In the genomic region with DNA sequence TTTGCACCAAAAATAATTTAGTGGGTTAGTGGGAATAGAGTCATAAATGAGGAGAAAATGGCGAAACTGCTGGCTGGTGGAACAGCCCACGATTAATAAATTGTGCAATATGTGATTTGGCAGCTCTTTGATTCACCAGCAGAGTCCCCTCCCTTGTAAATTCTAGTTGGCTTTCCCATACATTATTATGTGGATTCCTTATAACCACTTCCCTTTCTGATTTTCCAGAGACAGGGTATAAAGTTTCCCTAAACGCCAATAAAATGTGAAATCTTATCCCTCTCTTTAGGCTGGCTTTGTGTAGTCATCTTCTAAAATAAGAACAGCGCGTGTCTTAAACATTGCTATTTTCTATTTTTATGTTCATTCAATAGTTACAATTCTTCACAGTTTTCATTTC, we compare ENCODE assay signal across 21 cellular contexts.
A peak's percentile ranks its signal among the peaks of the same experiment; 100 is the strongest.
DNase-seq lines count a peak whose midpoint lies in the region; ATAC-seq and TF ChIP-seq lines count a peak whose summit lies in the region.
"Had no signal": no experiment of that assay in that cellular context is flagged by ENCODE, and none has a peak within 500 bp of the region (broad histone marks: within the 10 kb centered on the region; RNA-seq: fewer than 3 reads in every experiment).

No MANE protein-coding gene starts in this region.

- H3K36me3 ChIP-seq in IMR-90 (ENCODE audit: control insufficient read depth, insufficient read depth, low read length), result no peaks in the 10 kb centered on the region
- no peaks in the 10 kb centered on the region for H3K36me3 ChIP-seq in heart left ventricle
- H3K36me3 ChIP-seq: ascending aorta, pancreas had no signal

- ATAC-seq in IMR-90 (ENCODE audit: low read depth) (no peak), heart left ventricle (no peak), HG03135 (IDR thresholded peaks at IDR 0.05; ENCODE audit: unreplicated experiment) (no peak)
- no peak for ATAC-seq in naive thymus-derived CD8-positive, alpha-beta T cell
- ATAC-seq: activated CD4-positive, alpha-beta T cell treated with anti-CD3 and anti-CD28 coated beads for 36 hours; pancreas; SK-N-SH treated with all-trans-retinoic acid at 6 μM for 48 hours had no signal

- no peaks in the 10 kb centered on the region for H3K27me3 ChIP-seq in IMR-90 (ENCODE audit: control insufficient read depth, insufficient read depth, low read length)
- no peaks in the 10 kb centered on the region for H3K27me3 ChIP-seq in heart left ventricle
- H3K27me3 ChIP-seq: ascending aorta, pancreas, testis had no signal

- no peak overlapping the region for H3K14ac ChIP-seq in IMR-90 (replicated peaks; ENCODE audit: low read depth, low read length)

- no peak for TF ChIP-seq POLR2A in IMR-90 (IDR thresholded peaks at IDR 0.05; ENCODE audit: low read depth, low read length)
- no peak for TF ChIP-seq POLR2A in heart left ventricle (IDR thresholded peaks at IDR 0.05)

- H3K9me3 Mint-ChIP-seq in chondrocyte (ENCODE audit: low read depth), result peaks cover 14% of the 10 kb centered on the region
- H3K9me3 Mint-ChIP-seq in nephron progenitor cell, result no peaks in the 10 kb centered on the region
- H3K9me3 Mint-ChIP-seq in naive thymus-derived CD8-positive, alpha-beta T cell, result peaks cover 0 to 11% (median 0%) of the 10 kb centered on the region in 9 donors

- H3K4me1 ChIP-seq in IMR-90 (ENCODE audit: control insufficient read depth, insufficient read depth, low read length) (no peaks in the 10 kb centered on the region), heart left ventricle (no peaks in the 10 kb centered on the region)
- H3K4me1 ChIP-seq: pancreas, testis had no signal

- no peak overlapping the region for H3K4me3 ChIP-seq in IMR-90 (ENCODE audit: insufficient read depth, low read depth, low read length)
- no peak overlapping the region for H3K4me3 ChIP-seq in heart left ventricle
- H3K4me3 ChIP-seq: pancreas, PC-9, skin epidermis, testis had no signal

- WGBS in IMR-90 (ENCODE audit: extremely low coverage in 2 of 2, insufficient read length in 1 of 2), 2 experiments, result no CpG with 5 or more reads among the region's 5 CpGs
- WGBS in heart left ventricle, 4 donors, result 69 to 84% (median 79%) methylated on average over 5 of the region's 5 CpGs

- H3K18ac ChIP-seq in IMR-90 (ENCODE audit: low read depth, low read length), result no peak overlapping the region

- H3K27ac ChIP-seq in IMR-90 (ENCODE audit: insufficient read depth, low read length) (no peak overlapping the region), heart left ventricle (no peak overlapping the region)
- H3K27ac ChIP-seq: pancreas, PC-9, skin epidermis, testis had no signal

- H4K8ac ChIP-seq in IMR-90 (ENCODE audit: low read depth in 2 of 2, low read length in 2 of 2), result no peak overlapping the region

- no peak overlapping the region for H2BK5ac ChIP-seq in IMR-90 (ENCODE audit: low read depth, low read length, poor library complexity, severe bottlenecking)

- H2BK20ac ChIP-seq in IMR-90 (ENCODE audit: low read depth, low read length), result no peak overlapping the region

- H3K27me3 Mint-ChIP-seq in chondrocyte (ENCODE audit: low read depth) (no peaks in the 10 kb centered on the region), nephron progenitor cell (ENCODE audit: low read depth, poor library complexity) (peaks cover 4% of the 10 kb centered on the region)
- no peaks in the 10 kb centered on the region for H3K27me3 Mint-ChIP-seq in naive thymus-derived CD8-positive, alpha-beta T cell
- H3K27me3 Mint-ChIP-seq: activated CD4-positive, alpha-beta T cell treated with anti-CD3 and anti-CD28 coated beads for 36 hours; B cell had no signal

- no peak overlapping the region for H2BK15ac ChIP-seq in IMR-90 (ENCODE audit: low read depth, low read length)

- H4K91ac ChIP-seq in IMR-90 (ENCODE audit: insufficient read depth, low read depth, low read length), result no peak overlapping the region

- no peak overlapping the region for H2AK9ac ChIP-seq in IMR-90 (replicated peaks; ENCODE audit: low read depth, low read length, poor library complexity)

- H3K4me2 ChIP-seq in IMR-90 (ENCODE audit: low read depth, low read length), result no peak overlapping the region
- H3K4me2 ChIP-seq: PC-9 had no signal

- dilution Hi-C loops in IMR-90 (cut with HindIII; ENCODE audit: low sequenced_read_pairs, unreplicated experiment), result no loop called here

- H2AFZ ChIP-seq in IMR-90 (replicated peaks; ENCODE audit: low read length, poor library complexity), result no peak overlapping the region
- H2AFZ ChIP-seq: PC-9 had no signal

- H3K9me1 ChIP-seq in IMR-90 (ENCODE audit: insufficient read depth, low read length), result no peaks in the 10 kb centered on the region

- DNase-seq in EL (peak; percentile 9), IMR-90 (peak; percentile 18), chondrocyte (ENCODE audit: low spot score) (no peak), nephron progenitor cell (no peak), heart left ventricle (no peak), NCI-H146 treated with DMSO at 0.1 percent for 48 hours (lab: John Stamatoyannopoulos, UW; ENCODE audit: unreplicated experiment) (no peak)
- no peak for DNase-seq in naive thymus-derived CD8-positive, alpha-beta T cell
- DNase-seq: activated CD4-positive, alpha-beta T cell treated with anti-CD3 and anti-CD28 coated beads for 36 hours; activated CD8-positive, alpha-beta memory T cell treated with anti-CD3 and anti-CD28 coated beads, Interleukin-2, amount 50 U/mL, for 4 hours; activated gamma-delta T cell treated with Interleukin-2 at 50 U/mL for 16 hours; H7; NCI-H2081 treated with DMSO at 0.1 percent for 48 hours; pancreas; PC-9; stimulated activated CD4-positive, alpha-beta T cell treated with anti-CD3 and anti-CD28 coated beads, Interleukin-4, amount 100 ng/mL, for 4 hours; testis had no signal

- no peak overlapping the region for H4K5ac ChIP-seq in IMR-90 (ENCODE audit: low read depth, low read length)

- H3K4me1 Mint-ChIP-seq in chondrocyte (ENCODE audit: low read depth) (peaks cover 31% of the 10 kb centered on the region), nephron progenitor cell (peaks cover 34% of the 10 kb centered on the region)
- peaks cover 0 to 2% (median 0%) of the 10 kb centered on the region in 4 donors for H3K4me1 Mint-ChIP-seq in naive thymus-derived CD8-positive, alpha-beta T cell
- H3K4me1 Mint-ChIP-seq: activated CD4-positive, alpha-beta T cell treated with anti-CD3 and anti-CD28 coated beads for 36 hours; B cell had no signal

- in situ Hi-C loops in IMR-90 (cut with MboI; ENCODE audit: low sequenced_read_pairs), result no loop called here

- H3K27ac Mint-ChIP-seq in chondrocyte (ENCODE audit: unreplicated experiment) (peak overlapping the region; percentile 68), nephron progenitor cell (peak overlapping the region; percentile 33)
- no peak overlapping the region for H3K27ac Mint-ChIP-seq in naive thymus-derived CD8-positive, alpha-beta T cell
- H3K27ac Mint-ChIP-seq: activated CD4-positive, alpha-beta T cell treated with anti-CD3 and anti-CD28 coated beads for 36 hours; B cell had no signal

- no peak overlapping the region for H3K56ac ChIP-seq in IMR-90 (ENCODE audit: extremely low read depth, insufficient read depth, low read length)

- H4K20me1 ChIP-seq in IMR-90 (ENCODE audit: insufficient read depth, low read length), result no peaks in the 10 kb centered on the region

- no TSS peak for BruUV-seq in IMR-90 (replicated peaks; lab: Mats Ljungman, UMichigan)

- no peak for TF ChIP-seq RAD21 in IMR-90 (IDR thresholded peaks at IDR 0.05; ENCODE audit: low read length)

- no peak overlapping the region for H2BK120ac ChIP-seq in IMR-90 (ENCODE audit: low read depth, low read length)

- H3K9ac ChIP-seq in IMR-90 (ENCODE audit: low read depth, low read length), result no peak overlapping the region

- H3K79me1 ChIP-seq in IMR-90 (ENCODE audit: low read depth in 1 of 2, low read length in 2 of 2), result no peaks in the 10 kb centered on the region

- H3K4ac ChIP-seq in IMR-90 (ENCODE audit: low read depth, low read length), result no peak overlapping the region

- H2AK5ac ChIP-seq in IMR-90 (ENCODE audit: low read depth, low read length), result no peak overlapping the region

- no peak for TF ChIP-seq CTCF in IMR-90 (conservative IDR thresholded peaks at IDR 0.05; ENCODE audit: low read depth, low read length)
- no peak for TF ChIP-seq CTCF in chondrocyte (IDR thresholded peaks at IDR 0.05)
- TF ChIP-seq CTCF in nephron progenitor cell (IDR thresholded peaks at IDR 0.05), result no peak
- TF ChIP-seq CTCF in heart left ventricle (IDR thresholded peaks at IDR 0.05), result no peak

- POLR2A ChIA-PET in IMR-90 (lab: Charles Lee; ENCODE audit: unreplicated experiment), result no interaction called here
- POLR2A ChIA-PET in naive thymus-derived CD8-positive, alpha-beta T cell (lab: Charles Lee), result no interaction called here

- CTCF ChIA-PET in IMR-90 (lab: Yijun Ruan, JAX), result no interaction called here

- H3K4me3 Mint-ChIP-seq in chondrocyte (ENCODE audit: unreplicated experiment) (no peak overlapping the region), nephron progenitor cell (no peak overlapping the region)
- no peak overlapping the region for H3K4me3 Mint-ChIP-seq in naive thymus-derived CD8-positive, alpha-beta T cell
- H3K4me3 Mint-ChIP-seq: activated CD4-positive, alpha-beta T cell treated with anti-CD3 and anti-CD28 coated beads for 36 hours; B cell had no signal

- intact Hi-C loops in IMR-90 (cut with micrococcal nuclease), result loop anchor here (5.0 kb wide), 1 partner anchor 172 kb away; no protein-coding TSS in a partner anchor
- intact Hi-C loops in heart left ventricle (cut with DNase I), result no loop called here

- no peak overlapping the region for H3K23ac ChIP-seq in IMR-90 (ENCODE audit: low read depth, low read length)

- H3K9me3 ChIP-seq in IMR-90 (ENCODE audit: control insufficient read depth, insufficient read depth, low read length) (no peaks in the 10 kb centered on the region), heart left ventricle (no peaks in the 10 kb centered on the region)
- H3K9me3 ChIP-seq: ascending aorta, pancreas, testis had no signal

- H3K36me3 Mint-ChIP-seq in chondrocyte (ENCODE audit: low read depth) (peaks cover 2% of the 10 kb centered on the region), nephron progenitor cell (ENCODE audit: low read depth) (no peaks in the 10 kb centered on the region)
- no peaks in the 10 kb centered on the region for H3K36me3 Mint-ChIP-seq in naive thymus-derived CD8-positive, alpha-beta T cell

TF ChIP-seq in IMR-90, 13 proteins besides CTCF, POLR2A, EP300 and RAD21:
- no peak for TF ChIP-seq CHD1 (IDR thresholded peaks at IDR 0.05; ENCODE audit: low read depth, low read length)
- no peak for TF ChIP-seq RFX5 (IDR thresholded peaks at IDR 0.05; ENCODE audit: low read depth, low read length)
- peak; percentile 51; the same call in 1 of the 2 replicates for TF ChIP-seq CEBPB (IDR thresholded peaks at IDR 0.05; ENCODE audit: low read depth, low read length)
- no peak for TF ChIP-seq MXI1 (IDR thresholded peaks at IDR 0.05; ENCODE audit: borderline replicate concordance, low read depth, low read length)

Comparison
In these comparisons a context has a peak if more than half of its experiments do, and no peak if none do; other contexts are left out.
1. DNase-seq: peak in EL (single experiment) and IMR-90 (single experiment); none in chondrocyte (single experiment), nephron progenitor cell (single experiment), naive thymus-derived CD8-positive, alpha-beta T cell (0 of 10), heart left ventricle (0 of 5) and NCI-H146 treated with DMSO at 0.1 percent for 48 hours (single experiment).
2. H3K27ac Mint-ChIP-seq: peak in chondrocyte (single experiment) and nephron progenitor cell (single experiment); none in naive thymus-derived CD8-positive, alpha-beta T cell (0 of 10).